24 cellular contexts compared by ENCODE assay signal in the genomic region with DNA sequence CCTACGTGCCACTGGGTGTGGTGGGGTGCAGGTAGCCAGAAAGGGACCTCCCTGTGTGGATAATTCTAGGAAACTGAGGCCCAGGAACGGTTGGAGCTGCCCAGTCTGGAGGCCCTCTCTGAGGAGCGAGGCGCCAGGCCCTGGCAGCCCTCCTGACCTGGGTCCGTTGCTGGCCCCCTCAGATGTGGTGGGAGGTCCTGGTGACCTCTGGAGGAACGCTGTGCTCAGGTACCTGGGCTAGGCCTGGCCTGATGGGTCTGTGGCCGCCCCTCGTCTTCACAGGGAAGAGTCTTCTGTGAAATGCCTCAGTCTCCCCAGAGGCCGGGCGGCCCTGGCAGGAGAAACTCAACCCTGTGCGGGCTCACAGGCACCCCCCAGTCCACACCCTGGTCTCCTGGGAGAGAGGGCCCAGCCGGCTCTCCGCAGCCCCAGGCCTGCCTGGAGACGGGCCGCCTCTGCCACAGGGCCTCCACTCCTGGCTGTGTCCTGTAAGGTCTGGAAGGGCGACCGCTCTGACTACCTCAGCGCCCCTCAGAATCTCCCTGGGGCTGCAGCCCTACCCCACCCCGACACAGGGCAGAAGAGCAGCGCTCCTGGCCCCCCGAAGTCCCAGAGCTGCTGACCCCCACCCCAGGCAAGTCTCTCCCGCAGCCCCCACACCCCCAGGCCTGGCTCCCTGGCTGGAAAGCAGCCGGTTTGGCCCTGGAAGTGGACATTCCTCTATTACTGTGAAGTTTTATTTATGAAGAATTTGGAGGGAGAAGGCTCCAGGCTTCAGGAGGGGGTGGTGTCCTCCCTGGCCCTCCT. TPM values are rescaled to one million over a fixed set of nuclear protein-coding genes. Genes with fewer than 3 reads are reported as not detected.
DNase-seq lines count a peak whose midpoint lies in the region; ATAC-seq, FAIRE-seq and TF ChIP-seq lines count a peak whose summit lies in the region.
"Had no signal": no experiment of that assay in that cellular context is flagged by ENCODE, and none has a peak within 500 bp of the region (broad histone marks: within the 10 kb centered on the region; RNA-seq: fewer than 3 reads in every experiment).

No MANE protein-coding gene starts in this region.

- no peak for TF ChIP-seq CTCF in A549 (IDR thresholded peaks at IDR 0.05)
- no peak for TF ChIP-seq CTCF in Loucy (conservative IDR thresholded peaks at IDR 0.05; ENCODE audit: low read length)
- TF ChIP-seq CTCF in osteoblast (IDR thresholded peaks at IDR 0.05; ENCODE audit: extremely low read depth, low read depth, low read length), result no peak
- no peak for TF ChIP-seq CTCF in progenitor cell of endocrine pancreas (IDR thresholded peaks at IDR 0.05; ENCODE audit: unreplicated experiment)

- no peak for FAIRE-seq in A549 (lab: Jason Lieb, UNC)

- H3K27ac ChIP-seq in A549, result peak overlapping the region; percentile 66 to 94; a peak in 5 of 6 replicates
- no peak overlapping the region for H3K27ac ChIP-seq in osteoblast (ENCODE audit: low read depth, low read length)

- H3K4me2 ChIP-seq in A549 (peak overlapping the region; percentile 72; the same call in 2 of the 3 replicates), Loucy (ENCODE audit: low read depth, low read length, poor library complexity, severe bottlenecking) (no peak overlapping the region), osteoblast (ENCODE audit: insufficient read depth, low read length) (no peak overlapping the region)

- TF ChIP-seq RAD21 in A549 (conservative IDR thresholded peaks at IDR 0.05 in 1 of 2, IDR thresholded peaks at IDR 0.05 in 1 of 2), result no peak

- no peaks in the 10 kb centered on the region for H3K9me2 ChIP-seq in Loucy (replicated peaks; ENCODE audit: low read depth, low read length)

- 94% methylated on average over 8 of the region's 23 CpGs for WGBS in A549 (ENCODE audit: missing lambda C conversion rate)

- H3K4me1 ChIP-seq in A549, result peaks cover 18% of the 10 kb centered on the region
- peaks cover 21% of the 10 kb centered on the region for H3K4me1 ChIP-seq in Loucy (ENCODE audit: insufficient read depth, low read length, poor library complexity, severe bottlenecking)
- H3K4me1 ChIP-seq in osteoblast (ENCODE audit: insufficient read depth, low read length), result peaks cover 14% of the 10 kb centered on the region

- H3F3A ChIP-seq in Loucy (ENCODE audit: low read depth), result no peaks in the 10 kb centered on the region

- no peaks in the 10 kb centered on the region for H3K9me3 Mint-ChIP-seq in progenitor cell of endocrine pancreas (ENCODE audit: low read depth)
- H3K9me3 Mint-ChIP-seq: activated naive CD8-positive, alpha-beta T cell treated with anti-CD3 and anti-CD28 coated beads, Interleukin-2, amount 10 ng/mL, durations not matched to agents 7 days and 5 days; activated T-helper 17 cell treated with anti-CD3 and anti-CD28 coated beads, Interleukin-2, amount 50 U/mL, for 72 hours; CD4-positive, alpha-beta T cell; naive B cell; stimulated activated effector memory CD8-positive, alpha-beta T cell treated with anti-CD3 and anti-CD28 coated beads, Interleukin-12 subunit alpha, Interleukin-12 subunit beta, amount 100 ng/mL, for 72 hours had no signal

- 0 out of 6 replicates have a peak, but pooled peaks of 1 of the 2 experiments have one; percentile 6 for ATAC-seq in A549
- peak; percentile 6 to 19 for ATAC-seq in left cardiac atrium
- no peak for ATAC-seq in HG03045 (IDR thresholded peaks at IDR 0.05; ENCODE audit: unreplicated experiment)
- ATAC-seq in HG03280 (IDR thresholded peaks at IDR 0.05; ENCODE audit: unreplicated experiment), result no peak
- ATAC-seq in GM19324 (IDR thresholded peaks at IDR 0.05; ENCODE audit: low FRiP score, unreplicated experiment), result no peak
- ATAC-seq: activated T-helper 17 cell treated with anti-CD3 and anti-CD28 coated beads, Interleukin-2, amount 50 U/mL, for 72 hours; stimulated activated effector memory CD8-positive, alpha-beta T cell treated with anti-CD3 and anti-CD28 coated beads, Interleukin-12 subunit alpha, Interleukin-12 subunit beta, amount 100 ng/mL, for 72 hours had no signal

- H3K27ac Mint-ChIP-seq in progenitor cell of endocrine pancreas, result no peak overlapping the region
- H3K27ac Mint-ChIP-seq: activated naive CD8-positive, alpha-beta T cell treated with anti-CD3 and anti-CD28 coated beads, Interleukin-2, amount 10 ng/mL, durations not matched to agents 7 days and 5 days; activated T-helper 17 cell treated with anti-CD3 and anti-CD28 coated beads, Interleukin-2, amount 50 U/mL, for 72 hours; CD4-positive, alpha-beta T cell; stimulated activated effector memory CD8-positive, alpha-beta T cell treated with anti-CD3 and anti-CD28 coated beads, Interleukin-12 subunit alpha, Interleukin-12 subunit beta, amount 100 ng/mL, for 72 hours had no signal

- TF ChIP-seq POLR2A in A549 (IDR thresholded peaks at IDR 0.05; ENCODE audit: low read length), result no peak

- POLR2A ChIA-PET in A549 (lab: Yijun Ruan, JAX), result no interaction called here

- intact Hi-C loops in left cardiac atrium (cut with DNase I), result loop anchor here in 1 of 2 donors (5.0 kb wide), 1 partner anchor 102 kb away; no protein-coding TSS in a partner anchor

- H3K36me3 ChIP-seq in Loucy (ENCODE audit: insufficient read depth, low read length) (no peaks in the 10 kb centered on the region), osteoblast (ENCODE audit: insufficient read depth, low read length) (no peaks in the 10 kb centered on the region)
- H3K36me3 ChIP-seq: breast epithelium had no signal

- peak overlapping the region; percentile 24 for H3K9ac ChIP-seq in Loucy (ENCODE audit: low read depth, low read length, poor library complexity, severe bottlenecking)

- no peak for DNase-seq in A549 (ENCODE audit: low read depth in 1 of 2, low spot score in 1 of 2)
- no peak for DNase-seq in left cardiac atrium
- DNase-seq in osteoblast (ENCODE audit: insufficient read length, low spot score, missing footprints), result peak; percentile 78
- no peak for DNase-seq in progenitor cell of endocrine pancreas (ENCODE audit: low spot score, unreplicated experiment)
- DNase-seq: activated CD4-positive, CD25-positive, alpha-beta regulatory T cell; activated CD8-positive, alpha-beta memory T cell treated with anti-CD3 and anti-CD28 coated beads for 24 hours; activated naive CD8-positive, alpha-beta T cell treated with anti-CD3 and anti-CD28 coated beads, Interleukin-2, amount 10 ng/mL, durations not matched to agents 7 days and 5 days; CD4-positive, alpha-beta T cell; MV-4-11; naive B cell; NCI-H2081; NCI-H510A; SIG-M5; stimulated activated CD4-positive, alpha-beta T cell treated with anti-CD3 and anti-CD28 coated beads, Interleukin-15, amount 100 ng/mL, for 24 hours had no signal

- H4K20me1 ChIP-seq in Loucy (ENCODE audit: insufficient read depth, low read length, poor library complexity, severe bottlenecking) (no peaks in the 10 kb centered on the region), osteoblast (ENCODE audit: insufficient read depth, low read length) (no peaks in the 10 kb centered on the region)

- TF ChIP-seq EP300 in A549 (IDR thresholded peaks at IDR 0.05), result no peak

- H3K27me3 ChIP-seq in Loucy (ENCODE audit: insufficient read depth, low read length, poor library complexity, severe bottlenecking) (no peaks in the 10 kb centered on the region), osteoblast (ENCODE audit: insufficient read depth, low read length) (peaks cover 28% of the 10 kb centered on the region)

- H3K4me3 ChIP-seq in A549 (no peak overlapping the region), Loucy (ENCODE audit: low read length, poor library complexity, severe bottlenecking) (no peak overlapping the region), osteoblast (ENCODE audit: insufficient read depth, low read length) (no peak overlapping the region)
- H3K4me3 ChIP-seq: breast epithelium, esophagus muscularis mucosa, lung had no signal

- CTCF ChIA-PET in A549 (lab: Yijun Ruan, JAX), result interaction anchor here (1.2 to 20.2 kb wide), 6 partner anchors 12 to 295 kb away, joined by 3 to 333 read pairs (median 74); no protein-coding TSS in a partner anchor

- H3K27me3 Mint-ChIP-seq in progenitor cell of endocrine pancreas, result peaks cover 41% of the 10 kb centered on the region
- H3K27me3 Mint-ChIP-seq: naive B cell had no signal

- H3K4me3 Mint-ChIP-seq in progenitor cell of endocrine pancreas (ENCODE audit: low read depth), result no peak overlapping the region
- H3K4me3 Mint-ChIP-seq: activated naive CD8-positive, alpha-beta T cell treated with anti-CD3 and anti-CD28 coated beads, Interleukin-2, amount 10 ng/mL, durations not matched to agents 7 days and 5 days; activated T-helper 17 cell treated with anti-CD3 and anti-CD28 coated beads, Interleukin-2, amount 50 U/mL, for 72 hours; CD4-positive, alpha-beta T cell; stimulated activated effector memory CD8-positive, alpha-beta T cell treated with anti-CD3 and anti-CD28 coated beads, Interleukin-12 subunit alpha, Interleukin-12 subunit beta, amount 100 ng/mL, for 72 hours had no signal

- no peaks in the 10 kb centered on the region for H3K9me3 ChIP-seq in A549
- no peaks in the 10 kb centered on the region for H3K9me3 ChIP-seq in Loucy (ENCODE audit: insufficient read depth, low read depth, low read length)
- no peaks in the 10 kb centered on the region for H3K9me3 ChIP-seq in osteoblast (ENCODE audit: low read depth, low read length)
- H3K9me3 ChIP-seq: breast epithelium, esophagus muscularis mucosa had no signal

- peaks cover 6% of the 10 kb centered on the region for H3K4me1 Mint-ChIP-seq in progenitor cell of endocrine pancreas (ENCODE audit: low read depth)

- H3K36me3 Mint-ChIP-seq in progenitor cell of endocrine pancreas (ENCODE audit: insufficient read depth), result peaks cover 3% of the 10 kb centered on the region
- H3K36me3 Mint-ChIP-seq: activated naive CD8-positive, alpha-beta T cell treated with anti-CD3 and anti-CD28 coated beads, Interleukin-2, amount 10 ng/mL, durations not matched to agents 7 days and 5 days; stimulated activated effector memory CD8-positive, alpha-beta T cell treated with anti-CD3 and anti-CD28 coated beads, Interleukin-12 subunit alpha, Interleukin-12 subunit beta, amount 100 ng/mL, for 72 hours had no signal

- H2AFZ ChIP-seq in Loucy (ENCODE audit: low read length) (no peak overlapping the region), osteoblast (ENCODE audit: low read length) (no peak overlapping the region)

- no peaks in the 10 kb centered on the region for H3K79me2 ChIP-seq in Loucy (ENCODE audit: insufficient read depth, low read length)
- H3K79me2 ChIP-seq in osteoblast (ENCODE audit: insufficient read depth, low read length), result no peaks in the 10 kb centered on the region

TF ChIP-seq in A549, 52 proteins besides CTCF, POLR2A, EP300 and RAD21 (continues in another document):
- no peak for TF ChIP-seq RNF2 (IDR thresholded peaks at IDR 0.05; ENCODE audit: borderline replicate concordance, low read depth)
- no peak for TF ChIP-seq NFE2L2 (conservative IDR thresholded peaks at IDR 0.05; ENCODE audit: low read length)
- no peak for TF ChIP-seq SREBF2 (IDR thresholded peaks at IDR 0.05)

RNA-seq across cellular contexts. Expression of a gene that starts 3.7 kb away (rescaled TPM):
- 0.48 and 0.95 TPM in 2 replicates for polyA plus RNA-seq in A549 (2011; rRNA removed)
- polyA plus RNA-seq in A549 (2012; cell fraction: cytosol; rRNA removed), result 0.94 and 1.1 TPM in 2 replicates
- 1.7 and 3.0 TPM in 2 replicates for polyA plus RNA-seq in A549 (2012; cell fraction: nucleus; rRNA removed)
- polyA plus RNA-seq in A549 (2017; fragmentation: RNase III; extraction: RNeasy Plus Mini Kit Qiagen cat#74134 plus additional on column Dnase treatment), result 0.71 to 1.3 TPM (median 0.96 TPM) in 3 replicates
- polyA minus RNA-seq in A549 (2011; rRNA and poly(A)+ RNA removed), result 1.2 and 1.7 TPM in 2 replicates
- total RNA-seq in left cardiac atrium, result 1 to 10 TPM; 4.5 to 8.0 TPM
- 0.29 and 0.72 TPM in 2 replicates for total RNA-seq in osteoblast
- 6.5 and 7.6 TPM in 2 replicates for total RNA-seq in progenitor cell of endocrine pancreas
- total RNA-seq: T-helper 2 cell treated with Interferon-gamma antibody and Interleukin-4, amounts not matched to agents 100 ng/mL and 5 ng/mL, for 36 hours had no signal

Comparison
In these comparisons a context has a peak if more than half of its experiments do, and no peak if none do; other contexts are left out.
1. ATAC-seq: peak in left cardiac atrium (2 of 2); none in HG03045 (single experiment), HG03280 (single experiment) and GM19324 (single experiment).